ENCODE assay signal across 8 cellular contexts in the genomic region with DNA sequence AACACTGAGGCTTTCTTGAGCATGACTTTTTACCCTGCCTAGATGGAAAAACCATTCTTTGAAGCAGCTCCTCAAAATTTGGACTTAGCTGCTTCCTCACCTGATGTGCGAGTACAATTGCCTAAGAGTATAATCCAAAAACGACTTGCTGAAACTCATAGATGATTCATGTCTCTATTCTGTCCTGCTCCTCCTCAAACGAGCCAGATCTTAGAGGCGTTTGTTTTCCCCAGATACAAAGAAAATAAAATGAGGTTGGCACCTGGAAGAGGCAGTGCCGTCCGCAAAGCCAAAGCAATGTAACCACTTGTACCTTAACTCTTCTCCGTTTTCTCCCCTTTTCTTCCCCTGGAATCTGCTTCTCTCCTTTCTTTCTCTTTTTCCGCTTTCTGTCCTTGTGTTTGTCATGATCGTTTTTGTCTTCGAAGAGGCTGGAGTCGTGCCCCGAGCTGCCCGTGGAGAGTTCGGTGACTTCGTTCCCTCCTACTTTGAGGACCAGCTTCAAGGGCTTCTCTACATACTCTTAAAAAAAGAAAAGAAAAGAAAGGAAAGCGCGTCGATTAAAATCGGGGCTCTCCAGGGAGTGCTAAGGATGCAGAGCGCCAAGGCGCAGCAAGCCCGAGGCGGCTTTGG. TPM values are rescaled to one million over a fixed set of nuclear protein-coding genes. Genes with fewer than 3 reads are reported as not detected.
A peak's percentile ranks its signal among the peaks of the same experiment; 100 is the strongest.
DNase-seq lines count a peak whose midpoint lies in the region; ATAC-seq, FAIRE-seq and TF ChIP-seq lines count a peak whose summit lies in the region.

No MANE protein-coding gene starts in this region.

- H3K27me3 ChIP-seq in HepG2 (ENCODE audit: control insufficient read depth in 1 of 2, insufficient read depth in 2 of 2, low read length in 2 of 2) (no peaks in the 10 kb centered on the region; a peak in 1 of 5 replicates), transverse colon (no peaks in the 10 kb centered on the region)

- H3K27me3 Mint-ChIP-seq in activated naive CD4-positive, alpha-beta T cell treated with anti-CD3 and anti-CD28 coated beads for 36 hours (ENCODE audit: low read depth): no peaks in the 10 kb centered on the region
- H3K27me3 Mint-ChIP-seq in activated naive CD8-positive, alpha-beta T cell treated with anti-CD3 and anti-CD28 coated beads for 36 hours: no peaks in the 10 kb centered on the region

- peak overlapping the region; percentile 91 for H3K4me2 ChIP-seq in HepG2 (ENCODE audit: low read depth, low read length)

- POLR2A ChIA-PET in HepG2 (lab: Yijun Ruan, JAX): interaction anchor here (1.7 kb wide), 1 partner anchor 180 kb away, joined by 4 read pairs; the partner anchor contains the start of gene NKD1

- peak overlapping the region; percentile 86 for H3K27ac Mint-ChIP-seq in activated naive CD4-positive, alpha-beta T cell treated with anti-CD3 and anti-CD28 coated beads for 36 hours
- H3K27ac Mint-ChIP-seq in activated naive CD8-positive, alpha-beta T cell treated with anti-CD3 and anti-CD28 coated beads for 36 hours: peak overlapping the region; percentile 73

- CTCF ChIA-PET in activated naive CD4-positive, alpha-beta T cell treated with anti-CD3 and anti-CD28 coated beads for 36 hours (lab: Charles Lee): interaction anchor here (0.6 to 3.1 kb wide), 11 partner anchors 9 to 439 kb away, joined by 3 to 22 read pairs (median 4); partner anchors contain the start of gene CNEP1R1
- CTCF ChIA-PET in HepG2 (lab: Yijun Ruan, JAX; ENCODE audit: low intra/inter-chr PET ratio, low total read pairs): no interaction called here

- H3K27ac ChIP-seq in HepG2 (ENCODE audit: extremely low read length, insufficient read depth, low read length): peak overlapping the region; percentile 68
- H3K27ac ChIP-seq in transverse colon: peak overlapping the region; percentile 77 to 91 (median 86)

- peak overlapping the region; percentile 91 for H3K9ac ChIP-seq in HepG2 (ENCODE audit: insufficient read depth, low read depth, low read length)

- no peak overlapping the region for H2AFZ ChIP-seq in HepG2 (ENCODE audit: low read length)

- peaks cover 22% of the 10 kb centered on the region for H3K36me3 Mint-ChIP-seq in activated naive CD4-positive, alpha-beta T cell treated with anti-CD3 and anti-CD28 coated beads for 36 hours (ENCODE audit: low read depth)
- peaks cover 17% of the 10 kb centered on the region for H3K36me3 Mint-ChIP-seq in activated naive CD8-positive, alpha-beta T cell treated with anti-CD3 and anti-CD28 coated beads for 36 hours

- no peak for FAIRE-seq in HepG2 (lab: Jason Lieb, UNC)

- H3K4me3 Mint-ChIP-seq in activated naive CD4-positive, alpha-beta T cell treated with anti-CD3 and anti-CD28 coated beads for 36 hours: peak overlapping the region; percentile 96
- H3K4me3 Mint-ChIP-seq in activated naive CD8-positive, alpha-beta T cell treated with anti-CD3 and anti-CD28 coated beads for 36 hours: peak overlapping the region; percentile 90

- WGBS in HepG2 (ENCODE audit: low lambda C conversion rate): 3% methylated on average over 23 of the region's 23 CpGs
- WGBS in transverse colon (ENCODE audit: low coverage in 1 of 2), 2 donors: 3 to 4% methylated on average over 10 to 23 of the region's 23 CpGs

- H4K20me1 ChIP-seq in HepG2 (ENCODE audit: insufficient read depth, low read length): no peaks in the 10 kb centered on the region; the same call in 1 of the 2 replicates

- peaks cover 12 to 34% of the 10 kb centered on the region in 2 experiments for H3K36me3 ChIP-seq in HepG2 (replicated peaks in 1 of 2; ENCODE audit: control insufficient read depth in 1 of 2, insufficient read depth in 2 of 2, low read length in 2 of 2)
- peaks cover 0 to 10% (median 0%) of the 10 kb centered on the region in 4 donors for H3K36me3 ChIP-seq in transverse colon

- peaks cover 52% of the 10 kb centered on the region for H3K4me1 Mint-ChIP-seq in activated naive CD4-positive, alpha-beta T cell treated with anti-CD3 and anti-CD28 coated beads for 36 hours (ENCODE audit: low read depth)
- peaks cover 45% of the 10 kb centered on the region for H3K4me1 Mint-ChIP-seq in activated naive CD8-positive, alpha-beta T cell treated with anti-CD3 and anti-CD28 coated beads for 36 hours

- peaks cover 48% of the 10 kb centered on the region for H3K79me2 ChIP-seq in HepG2 (ENCODE audit: insufficient read depth, low read length)

- no peaks in the 10 kb centered on the region for H3K9me3 Mint-ChIP-seq in activated naive CD4-positive, alpha-beta T cell treated with anti-CD3 and anti-CD28 coated beads for 36 hours
- H3K9me3 Mint-ChIP-seq in activated naive CD8-positive, alpha-beta T cell treated with anti-CD3 and anti-CD28 coated beads for 36 hours: no peaks in the 10 kb centered on the region

- no peak for TF ChIP-seq CTCF in HepG2 (CRISPR knock-in tag; IDR thresholded peaks at IDR 0.05)
- no peak for TF ChIP-seq CTCF in transverse colon (IDR thresholded peaks at IDR 0.05)

- intact Hi-C loops in activated naive CD4-positive, alpha-beta T cell treated with anti-CD3 and anti-CD28 coated beads for 36 hours (cut with micrococcal nuclease): loop anchor here (2.0 to 5.0 kb wide), 4 partner anchors 29 to 343 kb away; partner anchors contain the start of genes ADCY7 and CNEP1R1
- intact Hi-C loops in HepG2 (cut with micrococcal nuclease; ENCODE audit: unreplicated experiment) (loop anchor here (5.0 kb wide), 1 partner anchor 739 kb away; no protein-coding TSS in a partner anchor), transverse colon (cut with DNase I; ENCODE audit: low total_unique reads) (loop anchor here (10.0 kb wide), 1 partner anchor 153 kb away; no protein-coding TSS in a partner anchor)

- H3K4me3 ChIP-seq in HepG2 (replicated peaks in 1 of 3; ENCODE audit: insufficient read depth in 1 of 3, low read depth in 2 of 3, low read length in 3 of 3): peak overlapping the region; percentile 78 to 87 (median 86)
- peak overlapping the region; percentile 85 to 100 (median 98) for H3K4me3 ChIP-seq in transverse colon

- in situ Hi-C loops in HepG2 (cut with HindIII; ENCODE audit: extremely low pct_ligation_motif_present, low pct_unique_long_range_greater_than_20kb): loop anchor here (10.0 to 25.0 kb wide), 2 partner anchors 123 to 331 kb away; partner anchors contain the start of gene CNEP1R1
- in situ Hi-C loops in transverse colon (cut with MboI; ENCODE audit: low pct_ligation_motif_present in 1 of 4, low pct_unique_long_range_greater_than_20kb in 1 of 4, low sequenced_read_pairs in 3 of 4): loop anchor here (10.0 to 25.0 kb wide), 5 partner anchors 131 to 419 kb away; partner anchors contain the start of gene CNEP1R1 (in 1 of the 4)

- H3K4me1 ChIP-seq in HepG2 (ENCODE audit: insufficient read depth, low read length) (peaks cover 66% of the 10 kb centered on the region), transverse colon (peaks cover 14 to 48% (median 21%) of the 10 kb centered on the region in 4 donors)

- no peak; the same call in 2 of the 3 replicates for ATAC-seq in HepG2
- no peak for ATAC-seq in HG02938 (IDR thresholded peaks at IDR 0.05; ENCODE audit: unreplicated experiment)

- TF ChIP-seq EP300 in HepG2 (IDR thresholded peaks at IDR 0.05; ENCODE audit: low read depth in 2 of 2, low read length in 2 of 2): no peak
- TF ChIP-seq EP300 in HepG2 (CRISPR knock-in tag; IDR thresholded peaks at IDR 0.05; ENCODE audit: borderline replicate concordance): no peak
- no peak for TF ChIP-seq EP300 in transverse colon (IDR thresholded peaks at IDR 0.05; ENCODE audit: low read depth)

- no peak for TF ChIP-seq RAD21 in HepG2 (CRISPR knock-in tag; IDR thresholded peaks at IDR 0.05)

- no peak for DNase-seq in activated naive CD4-positive, alpha-beta T cell treated with anti-CD3 and anti-CD28 coated beads for 36 hours
- DNase-seq in activated naive CD4-positive, alpha-beta T cell (lab: John Stamatoyannopoulos, UW): no peak
- no peak for DNase-seq in activated naive CD8-positive, alpha-beta T cell treated with anti-CD3 and anti-CD28 coated beads for 36 hours
- DNase-seq in HepG2 (ENCODE audit: low spot score): no peak
- no peak for DNase-seq in transverse colon
- DNase-seq in stimulated activated CD4-positive, alpha-beta T cell treated with anti-CD3 and anti-CD28 coated beads, Interleukin-15, amount 100 ng/mL, for 24 hours: no peak
- DNase-seq in DMS53 (lab: John Stamatoyannopoulos, UW): no peak

- H3K9me3 ChIP-seq in HepG2 (ENCODE audit: low read length) (peaks cover 4% of the 10 kb centered on the region; the same call in 1 of the 2 replicates), transverse colon (no peaks in the 10 kb centered on the region)

- TF ChIP-seq POLR2A in HepG2 (IDR thresholded peaks at IDR 0.05; ENCODE audit: insufficient read depth in 1 of 2, low read depth in 2 of 2, low read length in 2 of 2) (no peak), transverse colon (IDR thresholded peaks at IDR 0.05) (no peak)

- no TSS peak for BruUV-seq in HepG2 (replicated peaks; lab: Mats Ljungman, UMichigan)

RNA-seq across cellular contexts. Expression of gene BRD7, which starts 0.9 kb away (rescaled TPM):
- total RNA-seq in activated naive CD4-positive, alpha-beta T cell treated with anti-CD3 and anti-CD28 coated beads for 36 hours: 100 to 1,000 TPM in 1 of 2 experiments, 10 to 100 TPM in 1; 96.7 to 101 TPM
- total RNA-seq in activated naive CD8-positive, alpha-beta T cell treated with anti-CD3 and anti-CD28 coated beads for 36 hours: 10 to 100 TPM; 93.6 to 98.5 TPM
- 149 and 169 TPM in 2 replicates for total RNA-seq in HepG2 (2016; rRNA removed; fragmentation: Illumina TruSeq; extraction: Trizol)
- 102 and 109 TPM in 2 replicates for total RNA-seq in HepG2 (2016; cell fraction: cytosol; rRNA removed; fragmentation: Illumina TruSeq; extraction: Trizol; ENCODE audit: low read depth)
- 149 and 160 TPM in 2 replicates for total RNA-seq in HepG2 (2016; cell fraction: insoluble cytoplasmic fraction; rRNA removed; fragmentation: Illumina TruSeq; extraction: Trizol)
- 211 and 234 TPM in 2 replicates for total RNA-seq in HepG2 (2016; cell fraction: membrane; rRNA removed; fragmentation: Illumina TruSeq; extraction: Trizol)
- total RNA-seq in HepG2 (2016; cell fraction: nucleus; rRNA removed; fragmentation: Illumina TruSeq; extraction: Trizol): 80.9 and 96.6 TPM in 2 replicates
- polyA plus RNA-seq in HepG2 (2011; rRNA removed): 68.3 and 82.3 TPM in 2 replicates
- 30.2 and 39.5 TPM in 2 replicates for polyA plus RNA-seq in HepG2 (2011; cell fraction: cytosol; rRNA removed)
- 39.2 and 41.3 TPM in 2 replicates for polyA plus RNA-seq in HepG2 (2011; cell fraction: nucleus; rRNA removed)
- polyA plus RNA-seq in HepG2 (2012): 76.6 and 93.4 TPM in 2 replicates
- 116 and 129 TPM in 2 replicates for polyA plus RNA-seq in HepG2 (2016; cell fraction: cytosol; fragmentation: Illumina TruSeq; extraction: Trizol; ENCODE audit: low read depth)
- polyA plus RNA-seq in HepG2 (2016; cell fraction: insoluble cytoplasmic fraction; fragmentation: Illumina TruSeq; extraction: Trizol; ENCODE audit: low read depth): 172 and 183 TPM in 2 replicates
- polyA plus RNA-seq in HepG2 (2016; cell fraction: membrane; fragmentation: Illumina TruSeq; extraction: Trizol; ENCODE audit: low read depth): 185 and 200 TPM in 2 replicates
- 132 and 135 TPM in 2 replicates for polyA plus RNA-seq in HepG2 (2016; cell fraction: nucleus; fragmentation: Illumina TruSeq; extraction: Trizol; ENCODE audit: insufficient read depth, low read depth)
- polyA minus RNA-seq in HepG2 (2011; rRNA and poly(A)+ RNA removed; ENCODE audit: low replicate concordance): 44.7 and 45.9 TPM in 2 replicates
- polyA minus RNA-seq in HepG2 (2011; cell fraction: cytosol; rRNA and poly(A)+ RNA removed): 31.4 and 39.7 TPM in 2 replicates
- 67.1 and 72.9 TPM in 2 replicates for polyA minus RNA-seq in HepG2 (2011; cell fraction: nucleus; rRNA and poly(A)+ RNA removed)
- 10 to 100 TPM; 29.9 to 58.0 (median 38.5) TPM for total RNA-seq in transverse colon
